Comparison of ENCODE assay signal across 8 cellular contexts in genomic region chr14:70601162-70601561, GRCh38. TPM values are rescaled to one million over a fixed set of nuclear protein-coding genes. Genes with fewer than 3 reads are reported as not detected.
DNase-seq lines count a peak whose midpoint lies in the region; ATAC-seq and TF ChIP-seq lines count a peak whose summit lies in the region.

No MANE protein-coding gene starts in this region.

- peak overlapping the region; percentile 96 for H3K4me2 ChIP-seq in neural cell (ENCODE audit: low read length)

- H3K9me3 Mint-ChIP-seq in CD14-positive monocyte: peaks cover 0 to 5% (median 0%) of the 10 kb centered on the region in 7 donors
- H3K9me3 Mint-ChIP-seq in dendritic cell treated with granulocyte-macrophage colony-stimulating factor and Interleukin-4, amounts not matched to agents 40 ng/mL and 50 ng/mL, for 4 days: no peaks in the 10 kb centered on the region

- no peak for TF ChIP-seq RAD21 in neural cell (conservative IDR thresholded peaks at IDR 0.05)

- no peaks in the 10 kb centered on the region for H3K9me3 ChIP-seq in neural cell (ENCODE audit: low read length)

- H3K27me3 Mint-ChIP-seq in CD14-positive monocyte (ENCODE audit: low read depth in 3 of 3): peaks cover 2 to 17% (median 14%) of the 10 kb centered on the region in 3 donors
- H3K27me3 Mint-ChIP-seq in dendritic cell treated with granulocyte-macrophage colony-stimulating factor and Interleukin-4, amounts not matched to agents 40 ng/mL and 50 ng/mL, for 4 days: peaks cover 20% of the 10 kb centered on the region

- H3K4me3 Mint-ChIP-seq in CD14-positive monocyte: peak overlapping the region; percentile 85 to 91
- H3K4me3 Mint-ChIP-seq in dendritic cell treated with granulocyte-macrophage colony-stimulating factor and Interleukin-4, amounts not matched to agents 40 ng/mL and 50 ng/mL, for 4 days: peak overlapping the region; percentile 87

- H3K36me3 Mint-ChIP-seq in CD14-positive monocyte: peaks cover 10 to 13% of the 10 kb centered on the region in 2 donors
- peaks cover 12% of the 10 kb centered on the region for H3K36me3 Mint-ChIP-seq in dendritic cell treated with granulocyte-macrophage colony-stimulating factor and Interleukin-4, amounts not matched to agents 40 ng/mL and 50 ng/mL, for 4 days (ENCODE audit: low read depth)

- ATAC-seq in HG03469 (IDR thresholded peaks at IDR 0.05; ENCODE audit: unreplicated experiment): no peak
- no peak for ATAC-seq in GM19324 (IDR thresholded peaks at IDR 0.05; ENCODE audit: low FRiP score, unreplicated experiment)
- no peak for ATAC-seq in GM19467 (IDR thresholded peaks at IDR 0.05; ENCODE audit: unreplicated experiment)

- H3K79me2 ChIP-seq in neural cell (replicated peaks; ENCODE audit: insufficient read depth, low read length): peaks cover 41% of the 10 kb centered on the region

- H3K27ac Mint-ChIP-seq in CD14-positive monocyte: peak overlapping the region in 1 of 7 donors; percentile 96
- peak overlapping the region; percentile 97 for H3K27ac Mint-ChIP-seq in dendritic cell treated with granulocyte-macrophage colony-stimulating factor and Interleukin-4, amounts not matched to agents 40 ng/mL and 50 ng/mL, for 4 days

- no peak overlapping the region for H3K27ac ChIP-seq in neural cell (ENCODE audit: low read length)

- TF ChIP-seq CTCF in CD14-positive monocyte (IDR thresholded peaks at IDR 0.05): no peak
- no peak for TF ChIP-seq CTCF in neural cell (IDR thresholded peaks at IDR 0.05; ENCODE audit: poor library complexity, severe bottlenecking)

- no peak for TF ChIP-seq EP300 in neural cell (conservative IDR thresholded peaks at IDR 0.05; ENCODE audit: poor library complexity, severe bottlenecking)

- peak overlapping the region; percentile 57 for H3K9ac ChIP-seq in neural cell (ENCODE audit: low read length)

- H3K27me3 ChIP-seq in neural cell (ENCODE audit: insufficient read depth, low read depth, low read length): no peaks in the 10 kb centered on the region

- no peak for DNase-seq in CD14-positive monocyte (ENCODE audit: low spot score)
- peak; percentile 10 for DNase-seq in LHCN-M2 (ENCODE audit: low read depth)
- no peak for DNase-seq in posterior cingulate gyrus

- H3K4me1 Mint-ChIP-seq in CD14-positive monocyte: peaks cover 20% of the 10 kb centered on the region
- peaks cover 16% of the 10 kb centered on the region for H3K4me1 Mint-ChIP-seq in dendritic cell treated with granulocyte-macrophage colony-stimulating factor and Interleukin-4, amounts not matched to agents 40 ng/mL and 50 ng/mL, for 4 days (ENCODE audit: low read depth)

- no peaks in the 10 kb centered on the region for H4K20me1 ChIP-seq in neural cell (ENCODE audit: insufficient read depth)

- no peaks in the 10 kb centered on the region for H3K36me3 ChIP-seq in neural cell (ENCODE audit: insufficient read depth, low read length)

- no peaks in the 10 kb centered on the region for H3F3A ChIP-seq in neural cell (ENCODE audit: insufficient read depth, low read length, poor library complexity, severe bottlenecking)

- H3K4me3 ChIP-seq in neural cell (ENCODE audit: low read length): peak overlapping the region; percentile 71

- peak overlapping the region; percentile 78 for H2AFZ ChIP-seq in neural cell (ENCODE audit: low read depth, low read length)

- intact Hi-C loops in CD14-positive monocyte (cut with micrococcal nuclease): loop anchor here in 1 of 2 donors (10.0 kb wide), 2 partner anchors 374 to 1206 kb away; partner anchors contain the start of genes ERH and SLC39A9
- intact Hi-C loops in dendritic cell treated with granulocyte-macrophage colony-stimulating factor and Interleukin-4, amounts not matched to agents 40 ng/mL and 50 ng/mL, for 4 days (cut with micrococcal nuclease): loop anchor here (5.0 kb wide), 1 partner anchor 244 kb away; the partner anchor contains the start of gene COX16
- intact Hi-C loops in posterior cingulate gyrus (cut with DNase I): no loop called here

- H3K9me2 ChIP-seq in neural cell (ENCODE audit: insufficient read depth, low read length): no peaks in the 10 kb centered on the region

TF ChIP-seq in neural cell, 6 proteins besides CTCF, POLR2A, EP300 and RAD21:
- no peak for TF ChIP-seq TAF1 (IDR thresholded peaks at IDR 0.05; ENCODE audit: low read depth)

RNA-seq across cellular contexts. Expression of gene MED6, which starts 0.7 kb away (rescaled TPM):
- polyA plus RNA-seq in CD14-positive monocyte (10 to 100 TPM; 11.9 to 22.3 TPM), neural cell (46.6 and 51.3 TPM in 2 replicates)
- total RNA-seq in LHCN-M2 (2014; rRNA removed): 23.6 and 25.4 TPM in 2 replicates
- polyA plus RNA-seq in LHCN-M2 (2012): 18.4 TPM
- 99.6 and 117 TPM in 2 replicates for polyA minus RNA-seq in neural cell

RNA-seq across cellular contexts. Expression of gene TTC9, which starts 40.6 kb away (rescaled TPM):
- polyA plus RNA-seq in CD14-positive monocyte (1 to 10 TPM in 1 of 2 donors, under 1 TPM in 1; 0.99 to 2.1 TPM), neural cell (11.1 and 14.2 TPM in 2 replicates)
- 5.1 and 5.6 TPM in 2 replicates for total RNA-seq in LHCN-M2 (2014; rRNA removed)
- polyA plus RNA-seq in LHCN-M2 (2012): 11.1 TPM
- polyA minus RNA-seq in neural cell: 19.5 and 25.4 TPM in 2 replicates
